Comparison of ENCODE assay signal across 2 cellular contexts in the genomic region with DNA sequence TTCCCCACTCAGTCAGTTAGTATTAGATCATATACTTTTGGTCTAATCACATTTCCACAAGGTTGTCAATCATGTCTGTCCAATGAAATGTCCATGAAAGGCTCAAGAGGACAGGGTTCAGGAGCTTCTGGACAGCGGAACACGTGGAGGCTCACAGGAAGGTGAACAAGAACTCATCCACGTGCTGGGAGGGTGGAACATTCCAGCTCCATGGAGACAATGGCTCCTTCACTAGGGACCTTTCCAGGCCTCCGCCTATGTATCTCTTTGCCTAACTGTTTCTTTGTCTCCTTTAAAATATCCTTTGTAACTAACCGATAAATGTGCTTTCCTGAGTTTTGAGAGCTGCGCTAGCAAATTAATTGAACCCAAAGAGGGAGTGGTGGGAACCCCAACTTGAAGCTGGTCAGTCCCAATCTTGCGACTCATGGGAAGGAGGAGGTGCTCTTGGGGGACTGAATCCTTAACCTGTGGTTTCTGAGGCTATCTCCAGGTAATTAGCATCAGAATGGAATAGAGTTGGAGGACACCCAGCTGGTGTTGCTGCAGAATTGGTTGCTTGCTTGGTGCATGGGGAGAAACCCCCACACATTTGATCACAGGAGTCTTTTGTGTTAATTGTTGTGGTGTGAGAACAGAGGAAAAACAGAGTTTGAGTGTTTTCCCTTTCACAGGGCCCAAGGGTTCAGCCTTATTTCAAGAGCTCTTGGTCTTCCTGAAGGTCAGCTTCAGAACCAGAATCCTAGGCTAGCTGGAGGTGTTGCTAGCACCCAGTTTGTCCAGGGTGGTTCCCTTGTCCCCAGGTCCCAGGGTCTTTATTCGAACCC.
A peak's percentile ranks its signal among the peaks of the same experiment; 100 is the strongest.
TF ChIP-seq lines count a peak whose summit lies in the region.

No MANE protein-coding gene starts in this region.

TF ChIP-seq in WTC11, 78 proteins besides CTCF, POLR2A, EP300 and RAD21 (continued from another document and continues in another):
- TF ChIP-seq, protein P1, sequence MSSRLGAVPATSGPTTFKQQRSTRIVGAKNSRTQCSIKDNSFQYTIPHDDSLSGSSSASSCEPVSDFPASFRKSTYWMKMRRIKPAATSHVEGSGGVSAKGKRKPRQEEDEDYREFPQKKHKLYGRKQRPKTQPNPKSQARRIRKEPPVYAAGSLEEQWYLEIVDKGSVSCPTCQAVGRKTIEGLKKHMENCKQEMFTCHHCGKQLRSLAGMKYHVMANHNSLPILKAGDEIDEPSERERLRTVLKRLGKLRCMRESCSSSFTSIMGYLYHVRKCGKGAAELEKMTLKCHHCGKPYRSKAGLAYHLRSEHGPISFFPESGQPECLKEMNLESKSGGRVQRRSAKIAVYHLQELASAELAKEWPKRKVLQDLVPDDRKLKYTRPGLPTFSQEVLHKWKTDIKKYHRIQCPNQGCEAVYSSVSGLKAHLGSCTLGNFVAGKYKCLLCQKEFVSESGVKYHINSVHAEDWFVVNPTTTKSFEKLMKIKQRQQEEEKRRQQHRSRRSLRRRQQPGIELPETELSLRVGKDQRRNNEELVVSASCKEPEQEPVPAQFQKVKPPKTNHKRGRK (CRISPR knock-in tag; IDR thresholded peaks at IDR 0.05; ENCODE audit: borderline replicate concordance), result 0 out of 2 replicates have a peak, but pooled peaks have one; percentile 5
- TF ChIP-seq, protein P2, sequence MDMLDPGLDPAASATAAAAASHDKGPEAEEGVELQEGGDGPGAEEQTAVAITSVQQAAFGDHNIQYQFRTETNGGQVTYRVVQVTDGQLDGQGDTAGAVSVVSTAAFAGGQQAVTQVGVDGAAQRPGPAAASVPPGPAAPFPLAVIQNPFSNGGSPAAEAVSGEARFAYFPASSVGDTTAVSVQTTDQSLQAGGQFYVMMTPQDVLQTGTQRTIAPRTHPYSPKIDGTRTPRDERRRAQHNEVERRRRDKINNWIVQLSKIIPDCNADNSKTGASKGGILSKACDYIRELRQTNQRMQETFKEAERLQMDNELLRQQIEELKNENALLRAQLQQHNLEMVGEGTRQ (CRISPR knock-in tag; IDR thresholded peaks at IDR 0.05), result peak; percentile 49; the same call in 1 of the 2 replicates
- TF ChIP-seq ZNF532 (CRISPR knock-in tag; IDR thresholded peaks at IDR 0.05; ENCODE audit: borderline replicate concordance) (0 out of 2 replicates have a peak, but pooled peaks have one; percentile 75), ERG (CRISPR knock-in tag; IDR thresholded peaks at IDR 0.05) (peak; percentile 74; the same call in 1 of the 2 replicates), E2F1 (CRISPR knock-in tag; IDR thresholded peaks at IDR 0.05) (0 out of 2 replicates have a peak, but pooled peaks have one; percentile 54), ZBTB21 (CRISPR knock-in tag; IDR thresholded peaks at IDR 0.05; ENCODE audit: borderline replicate concordance) (0 out of 2 replicates have a peak, but pooled peaks have one; percentile 5), CBFB (CRISPR knock-in tag; IDR thresholded peaks at IDR 0.05; ENCODE audit: low read depth) (0 out of 2 replicates have a peak, but pooled peaks have one; percentile 56), MAX (CRISPR knock-in tag; IDR thresholded peaks at IDR 0.05) (peak; percentile 37; the same call in 1 of the 2 replicates), TEAD1 (CRISPR knock-in tag; IDR thresholded peaks at IDR 0.05) (0 out of 2 replicates have a peak, but pooled peaks have one; percentile 41)

TF ChIP-seq in SK-N-SH, 30 proteins besides CTCF, POLR2A, EP300 and RAD21 (continued from another document):
- TF ChIP-seq FOXM1 (IDR thresholded peaks at IDR 0.05; ENCODE audit: low read depth) (no peak), POLR2AphosphoS5 (IDR thresholded peaks at IDR 0.05; ENCODE audit: low read depth, low read length) (no peak), GABPA (IDR thresholded peaks at IDR 0.05; ENCODE audit: low read depth) (no peak), YY1 (IDR thresholded peaks at IDR 0.05; ENCODE audit: low read depth) (no peak), RXRA (IDR thresholded peaks at IDR 0.05; ENCODE audit: borderline replicate concordance, low read depth) (no peak), IRF3 (IDR thresholded peaks at IDR 0.05; ENCODE audit: low read depth, low read length) (no peak), TEAD4 (IDR thresholded peaks at IDR 0.05; ENCODE audit: borderline replicate concordance, insufficient read depth) (no peak), TCF12 (IDR thresholded peaks at IDR 0.05) (no peak), NFIC (IDR thresholded peaks at IDR 0.05; ENCODE audit: borderline replicate concordance) (no peak), SIN3A (IDR thresholded peaks at IDR 0.05; ENCODE audit: borderline replicate concordance, low read depth, low read length) (no peak), ZBTB33 (IDR thresholded peaks at IDR 0.05; ENCODE audit: borderline replicate concordance, low read depth) (no peak)
